Comparison of ENCODE assay signal across 26 cellular contexts in the genomic region with DNA sequence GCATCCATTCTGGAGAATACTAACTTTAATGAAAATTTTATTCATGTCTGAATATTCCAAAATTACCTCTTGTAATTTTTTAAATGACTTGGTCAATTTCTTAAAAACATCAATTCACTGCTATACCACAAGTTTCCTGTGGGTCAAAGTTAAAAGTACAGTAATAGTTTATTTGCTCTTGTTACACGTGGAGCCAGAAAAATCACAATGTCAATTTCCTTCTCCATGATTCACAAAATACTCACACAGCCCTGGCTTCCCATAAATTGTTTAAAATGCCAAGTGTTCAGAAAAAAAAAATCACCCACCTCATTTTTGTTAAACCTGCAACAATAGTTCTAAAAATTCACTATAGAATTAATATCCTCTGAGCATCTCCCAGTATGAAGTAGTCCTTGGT.
"Had no signal": no experiment of that assay in that cellular context is flagged by ENCODE, and none has a peak within 500 bp of the region (broad histone marks: within the 10 kb centered on the region; RNA-seq: fewer than 3 reads in every experiment).

No MANE protein-coding gene starts in this region.

- ATAC-seq: stimulated activated effector memory CD8-positive, alpha-beta T cell treated with anti-CD3 and anti-CD28 coated beads, Interleukin-12 subunit alpha, Interleukin-12 subunit beta, amount 100 ng/mL, for 72 hours; stimulated activated memory B cell treated with anti-CD40 and anti-IgM and Interleukin-4, amounts not matched to agents 10 μg/mL and 1 μg/mL and 100 μg/mL, for 72 hours; stimulated activated naive B cell treated with anti-CD40 and anti-IgM and Interleukin-4, amounts not matched to agents 10 μg/mL and 1 μg/mL and 100 μg/mL, for 72 hours; stimulated activated naive CD8-positive, alpha-beta T cell treated with anti-CD3 and anti-CD28 coated beads, Interleukin-15, amount 100 ng/mL, for 72 hours; stimulated activated naive CD8-positive, alpha-beta T cell treated with anti-CD3 and anti-CD28 coated beads, Interleukin-15, Interleukin-2, amounts not matched to agents 100 U/mL and 50 U/mL, for 24 hours; upper lobe of right lung had no signal

- H3K27me3 ChIP-seq: stomach, suprapubic skin, testis, thyroid gland, tibial artery, tibial nerve, transverse colon, upper lobe of left lung, upper lobe of right lung, uterus, vagina had no signal

- H3K4me3 ChIP-seq: stomach, suprapubic skin, testis, thoracic aorta, thyroid gland, tibial artery, tibial nerve, transverse colon, upper lobe of left lung, upper lobe of right lung, uterus, vagina had no signal

- H3K36me3 ChIP-seq: stomach, suprapubic skin, thoracic aorta, thyroid gland, tibial artery, tibial nerve, transverse colon, upper lobe of left lung, upper lobe of right lung, uterus, vagina had no signal

- H3K27ac ChIP-seq: stomach, suprapubic skin, testis, thoracic aorta, thyroid gland, tibial artery, tibial nerve, transverse colon, upper lobe of left lung, upper lobe of right lung, uterus, vagina had no signal

- H3K9me3 ChIP-seq: stomach, suprapubic skin, testis, thoracic aorta, thyroid gland, tibial artery, tibial nerve, transverse colon, upper lobe of left lung, upper lobe of right lung, uterus, vagina had no signal

- H3K4me1 ChIP-seq: stomach, suprapubic skin, testis, thyroid gland, tibial artery, tibial nerve, transverse colon, upper lobe of left lung, upper lobe of right lung, uterus, vagina had no signal

- DNase-seq: stimulated activated CD4-positive, alpha-beta T cell treated with anti-CD3 and anti-CD28 coated beads, Interleukin-2, amount 100 ng/mL, for 48 hours; stimulated activated CD4-positive, alpha-beta T cell treated with anti-CD3 and anti-CD28 coated beads, Interleukin-4, amount 100 ng/mL, for 1 hour; stimulated activated CD4-positive, alpha-beta T cell treated with anti-CD3 and anti-CD28 coated beads, Interleukin-4, amount 100 ng/mL, for 24 hours; stimulated activated CD4-positive, alpha-beta T cell treated with anti-CD3 and anti-CD28 coated beads, Interleukin-4, amount 100 ng/mL, for 4 hours; stimulated activated CD8-positive, alpha-beta memory T cell treated with anti-CD3 and anti-CD28 coated beads, Interleukin-4, amount 100 ng/mL, for 48 hours; stimulated activated naive B cell treated with anti-CD40 and anti-IgM and Interleukin-4, amounts not matched to agents 10 μg/mL and 1 μg/mL and 100 μg/mL, for 72 hours; stimulated activated naive CD4-positive, alpha-beta T cell; stimulated activated naive CD4-positive, alpha-beta T cell treated with Interleukin-2 at 50 U/mL for 16 hours; stimulated activated naive CD8-positive, alpha-beta T cell treated with anti-CD3 and anti-CD28 coated beads, Interleukin-15, amount 100 ng/mL, for 72 hours; stimulated activated naive CD8-positive, alpha-beta T cell treated with anti-CD3 and anti-CD28 coated beads, Interleukin-15, Interleukin-2, amounts not matched to agents 100 U/mL and 50 U/mL, for 24 hours; stomach; substantia nigra; testis; thyroid gland; tibial artery; transverse colon; trophoblast cell; upper lobe of left lung; upper lobe of right lung; uterus had no signal
